8 cellular contexts compared by ENCODE assay signal in the genomic region with DNA sequence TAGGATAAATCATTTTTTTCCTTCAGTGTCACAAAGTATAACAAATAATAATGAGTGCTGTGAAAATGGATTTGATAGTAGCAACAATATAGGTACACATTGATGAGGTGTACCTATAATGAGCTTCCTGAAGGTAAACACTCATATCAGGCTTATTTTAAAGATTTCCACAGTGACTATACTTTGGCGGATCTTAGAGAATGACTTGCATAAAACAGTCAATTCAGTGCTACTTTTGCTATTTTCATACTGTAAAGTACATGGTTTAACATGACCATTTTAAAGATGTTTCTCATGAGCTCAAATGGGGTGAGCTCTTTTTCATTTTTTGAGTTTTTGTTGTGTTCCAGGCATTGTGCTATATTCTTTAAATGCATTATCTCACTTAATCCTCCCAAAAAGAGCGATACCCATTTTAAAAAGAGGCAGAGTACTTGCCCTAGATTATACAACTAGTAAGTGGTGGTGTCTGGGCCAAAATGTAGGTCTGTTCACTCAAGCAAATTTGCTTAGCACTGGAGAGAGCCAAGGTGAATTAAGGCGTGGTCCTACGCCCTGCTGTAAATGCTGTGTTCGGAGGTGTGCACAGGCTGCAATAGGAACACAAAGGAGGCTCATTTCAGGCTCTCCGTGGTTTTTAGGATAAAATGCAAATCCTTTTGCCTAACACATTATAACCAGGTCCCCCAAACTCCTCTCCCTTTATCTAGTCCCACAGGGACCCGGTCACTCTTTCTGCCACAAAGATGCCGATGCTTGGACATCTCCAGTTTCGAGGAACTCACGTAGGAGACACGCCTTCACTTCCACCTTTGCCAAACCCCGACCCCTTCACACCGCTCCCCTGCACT. TPM values are rescaled to one million over a fixed set of nuclear protein-coding genes. Genes with fewer than 3 reads are reported as not detected.
DNase-seq lines count a peak whose midpoint lies in the region; ATAC-seq and TF ChIP-seq lines count a peak whose summit lies in the region.

No MANE protein-coding gene starts in this region.

- DNase-seq in LNCaP clone FGC (ENCODE audit: low read depth) (no peak), endothelial cell (ENCODE audit: low spot score) (no peak), osteoblast (ENCODE audit: insufficient read length, low spot score, missing footprints) (no peak), ureter (ENCODE audit: low spot score) (no peak), Ammon's horn (ENCODE audit: low spot score) (no peak), NCI-H2171 (lab: John Stamatoyannopoulos, UW) (no peak)

- H3K27me3 Mint-ChIP-seq in endothelial cell (ENCODE audit: unreplicated experiment) = peaks cover 5% of the 10 kb centered on the region

- H3K4me1 ChIP-seq in osteoblast (ENCODE audit: insufficient read depth, low read length) = peaks cover 16% of the 10 kb centered on the region

- no peak for TF ChIP-seq CTCF in LNCaP clone FGC (IDR thresholded peaks at IDR 0.05; ENCODE audit: control insufficient read depth, extremely low read depth, insufficient read depth)
- no peak for TF ChIP-seq CTCF in endothelial cell (IDR thresholded peaks at IDR 0.05; ENCODE audit: unreplicated experiment)
- TF ChIP-seq CTCF in osteoblast (IDR thresholded peaks at IDR 0.05; ENCODE audit: extremely low read depth, low read depth, low read length) = no peak

- ATAC-seq in HG03354 (IDR thresholded peaks at IDR 0.05; ENCODE audit: poor library complexity, severe bottlenecking, unreplicated experiment) = no peak

- no peak overlapping the region for H3K27ac Mint-ChIP-seq in endothelial cell (ENCODE audit: unreplicated experiment)

- peak overlapping the region; percentile 100 for H2AFZ ChIP-seq in osteoblast (ENCODE audit: low read length)

- peak overlapping the region; percentile 94 for H3K4me3 Mint-ChIP-seq in endothelial cell (ENCODE audit: unreplicated experiment)

- peaks cover 25% of the 10 kb centered on the region for H3K36me3 ChIP-seq in osteoblast (ENCODE audit: insufficient read depth, low read length)

- H3K4me3 ChIP-seq in GM08714 (ENCODE audit: low read length) (peak overlapping the region; percentile 80; the same call in 1 of the 2 replicates), LNCaP clone FGC (ENCODE audit: low read depth, low read length) (peak overlapping the region; percentile 82), osteoblast (ENCODE audit: insufficient read depth, low read length) (peak overlapping the region; percentile 98)

- peaks cover 6% of the 10 kb centered on the region for H3K36me3 Mint-ChIP-seq in endothelial cell (ENCODE audit: low read depth, unreplicated experiment)

- peaks cover 17% of the 10 kb centered on the region for H3K79me2 ChIP-seq in osteoblast (ENCODE audit: insufficient read depth, low read length)

- peak overlapping the region; percentile 100 for H3K4me2 ChIP-seq in osteoblast (ENCODE audit: insufficient read depth, low read length)

- H3K9me3 Mint-ChIP-seq in endothelial cell (ENCODE audit: unreplicated experiment) = no peaks in the 10 kb centered on the region

- H3K27me3 ChIP-seq in osteoblast (ENCODE audit: insufficient read depth, low read length) = no peaks in the 10 kb centered on the region

- H3K4me1 Mint-ChIP-seq in endothelial cell (ENCODE audit: unreplicated experiment) = peaks cover 28% of the 10 kb centered on the region

- H3K27ac ChIP-seq in osteoblast (ENCODE audit: low read depth, low read length) = peak overlapping the region; percentile 76

- no peaks in the 10 kb centered on the region for H4K20me1 ChIP-seq in osteoblast (ENCODE audit: insufficient read depth, low read length)

- H3K9me3 ChIP-seq in osteoblast (ENCODE audit: low read depth, low read length) = no peaks in the 10 kb centered on the region

RNA-seq across cellular contexts. Expression of a gene that starts 0.6 kb away (rescaled TPM):
- 27.3 TPM for total RNA-seq in endothelial cell (ENCODE audit: unreplicated experiment)
- 47.8 and 53.9 TPM in 2 replicates for total RNA-seq in osteoblast
- total RNA-seq in ureter = 39.0 TPM
